In genomic region chr7:117858731-117859130, GRCh38 we compare ENCODE assay signal across 30 cellular contexts. TPM values are rescaled to one million over a fixed set of nuclear protein-coding genes. Genes with fewer than 3 reads are reported as not detected.
A peak's percentile ranks its signal among the peaks of the same experiment; 100 is the strongest.
DNase-seq lines count a peak whose midpoint lies in the region; ATAC-seq, FAIRE-seq and TF ChIP-seq lines count a peak whose summit lies in the region.
"Had no signal": no experiment of that assay in that cellular context is flagged by ENCODE, and none has a peak within 500 bp of the region (broad histone marks: within the 10 kb centered on the region; RNA-seq: fewer than 3 reads in every experiment).

No MANE protein-coding gene starts in this region.

- CTCF ChIA-PET in mammary epithelial cell (lab: Charles Lee; ENCODE audit: low non-redundant PET) (no interaction called here), MCF 10A (lab: Yijun Ruan, JAX) (no interaction called here)

- H3K27me3 Mint-ChIP-seq in MCF 10A (ENCODE audit: insufficient read depth, unreplicated experiment), result peaks cover 8% of the 10 kb centered on the region
- no peaks in the 10 kb centered on the region for H3K27me3 Mint-ChIP-seq in T-helper 2 cell treated with Interferon-gamma antibody and Interleukin-4, amounts not matched to agents 5 μg/mL and 100 μg/mL, for 36 hours (ENCODE audit: low read depth)

- no peaks in the 10 kb centered on the region for H3K4me1 Mint-ChIP-seq in MCF 10A (ENCODE audit: insufficient read depth, unreplicated experiment)
- H3K4me1 Mint-ChIP-seq in T-helper 2 cell treated with Interferon-gamma antibody and Interleukin-4, amounts not matched to agents 5 μg/mL and 100 μg/mL, for 36 hours (ENCODE audit: low read depth), result no peaks in the 10 kb centered on the region
- H3K4me1 Mint-ChIP-seq: CD4-positive, alpha-beta memory T cell had no signal

- no peak for ATAC-seq in stimulated activated naive CD8-positive, alpha-beta T cell treated with anti-CD3 and anti-CD28 coated beads, Interleukin-15, Interleukin-2, amounts not matched to agents 100 U/mL and 50 U/mL, for 24 hours
- ATAC-seq: GM12878, GM23338, HCT116, Panc1 had no signal

- H3K9ac ChIP-seq in mammary epithelial cell (ENCODE audit: insufficient read depth, low read length) (no peak overlapping the region), keratinocyte (ENCODE audit: control insufficient read depth, extremely low read depth, insufficient read depth, low read length) (no peak overlapping the region)
- H3K9ac ChIP-seq: BLaER1 treated with 17β-estradiol and CSF1 and Interleukin-3, amounts not matched to agents 10 nM and 100 nM had no signal

- H2AFZ ChIP-seq in mammary epithelial cell (ENCODE audit: low read depth, low read length) (no peak overlapping the region), keratinocyte (ENCODE audit: control insufficient read depth, low read length) (no peak overlapping the region)
- H2AFZ ChIP-seq: GM23338 had no signal

- 52% methylated on average over 3 of the region's 3 CpGs for WGBS in mammary epithelial cell (ENCODE audit: low coverage, missing lambda C conversion rate)

- POLR2A ChIA-PET in MCF 10A (lab: Yijun Ruan, JAX), result no interaction called here

- H3K79me2 ChIP-seq in mammary epithelial cell (ENCODE audit: insufficient read depth, low read length) (no peaks in the 10 kb centered on the region), keratinocyte (ENCODE audit: control insufficient read depth, insufficient read depth, low read length) (no peaks in the 10 kb centered on the region)

- no peaks in the 10 kb centered on the region for H3K9me1 ChIP-seq in keratinocyte (ENCODE audit: control insufficient read depth, extremely low read depth, insufficient read depth, low read length)

- no peaks in the 10 kb centered on the region for H3K4me1 ChIP-seq in mammary epithelial cell (ENCODE audit: insufficient read depth, low read length)
- peaks cover 4% of the 10 kb centered on the region for H3K4me1 ChIP-seq in keratinocyte (ENCODE audit: control insufficient read depth, extremely low read depth, insufficient read depth, low read length)

- H3K4me3 ChIP-seq in mammary epithelial cell (replicated peaks in 1 of 3; ENCODE audit: insufficient read depth in 1 of 3, low read depth in 2 of 3, low read length in 3 of 3), result no peak overlapping the region
- no peak overlapping the region for H3K4me3 ChIP-seq in epithelial cell of esophagus (ENCODE audit: low read length)
- no peak overlapping the region for H3K4me3 ChIP-seq in keratinocyte (ENCODE audit: control insufficient read depth in 2 of 3, extremely low read depth in 1 of 3, insufficient read depth in 2 of 3, low read depth in 1 of 3, low read length in 3 of 3)
- H3K4me3 ChIP-seq: BLaER1 treated with 17β-estradiol and CSF1 and Interleukin-3, amounts not matched to agents 10 nM and 100 nM; GM12878; GM23338; SK-N-MC had no signal

- in situ Hi-C loops in mammary epithelial cell (cut with MboI; ENCODE audit: low sequenced_read_pairs in 2 of 2), result loop anchor here in 1 of 2 donors (25.0 kb wide), 1 partner anchor 254 kb away; no protein-coding TSS in a partner anchor

- dilution Hi-C loops in mammary epithelial cell (cut with HindIII; ENCODE audit: low sequenced_read_pairs), result no loop called here
- dilution Hi-C loops in keratinocyte (cut with MboI; ENCODE audit: extremely low pct_ligation_motif_present, low sequenced_read_pairs), result no loop called here

- BruUV-seq in mammary epithelial cell (replicated peaks; lab: Mats Ljungman, UMichigan) (no TSS peak), MCF 10A (replicated peaks; lab: Mats Ljungman, UMichigan) (no TSS peak)

- H3K27me3 ChIP-seq in mammary epithelial cell (ENCODE audit: insufficient read depth, low read length) (no peaks in the 10 kb centered on the region), keratinocyte (ENCODE audit: control insufficient read depth, extremely low read depth, insufficient read depth, low read length) (no peaks in the 10 kb centered on the region)
- H3K27me3 ChIP-seq: BLaER1 treated with 17β-estradiol and CSF1 and Interleukin-3, amounts not matched to agents 10 nM and 100 nM had no signal

- H3K27ac ChIP-seq in mammary epithelial cell (ENCODE audit: insufficient read depth, low read depth, low read length) (no peak overlapping the region), keratinocyte (ENCODE audit: control insufficient read depth, insufficient read depth, low read length) (no peak overlapping the region)
- H3K27ac ChIP-seq: 22Rv1; BLaER1 treated with 17β-estradiol and CSF1 and Interleukin-3, amounts not matched to agents 10 nM and 100 nM; SK-N-MC had no signal

- TF ChIP-seq CTCF in mammary epithelial cell (conservative IDR thresholded peaks at IDR 0.05 in 1 of 2, IDR thresholded peaks at IDR 0.05 in 1 of 2; ENCODE audit: extremely low read depth in 1 of 2, insufficient read depth in 1 of 2, low read depth in 1 of 2, low read length in 2 of 2), result no peak
- no peak for TF ChIP-seq CTCF in MCF 10A (IDR thresholded peaks at IDR 0.05; ENCODE audit: unreplicated experiment)
- no peak for TF ChIP-seq CTCF in epithelial cell of esophagus (IDR thresholded peaks at IDR 0.05; ENCODE audit: insufficient read depth, low read depth, low read length, missing control alignments)
- TF ChIP-seq CTCF in keratinocyte (optimal IDR thresholded peaks at IDR 0.05 in 1 of 3, IDR thresholded peaks at IDR 0.05 in 1 of 3, conservative IDR thresholded peaks at IDR 0.05 in 1 of 3; ENCODE audit: extremely low read depth in 1 of 3, insufficient read depth in 2 of 3, low read length in 3 of 3), result no peak
- no peak for TF ChIP-seq CTCF in GM20000 (IDR thresholded peaks at IDR 0.05; ENCODE audit: extremely low read depth, missing control alignments)

- no peak overlapping the region for H3K27ac Mint-ChIP-seq in MCF 10A (ENCODE audit: low read depth, unreplicated experiment)
- H3K27ac Mint-ChIP-seq in T-helper 2 cell treated with Interferon-gamma antibody and Interleukin-4, amounts not matched to agents 5 μg/mL and 100 μg/mL, for 36 hours, result no peak overlapping the region
- H3K27ac Mint-ChIP-seq: CD4-positive, alpha-beta memory T cell had no signal

- no peaks in the 10 kb centered on the region for H3K36me3 Mint-ChIP-seq in MCF 10A (ENCODE audit: insufficient read depth, unreplicated experiment)
- H3K36me3 Mint-ChIP-seq in T-helper 2 cell treated with Interferon-gamma antibody and Interleukin-4, amounts not matched to agents 5 μg/mL and 100 μg/mL, for 36 hours (ENCODE audit: low read depth), result no peaks in the 10 kb centered on the region
- H3K36me3 Mint-ChIP-seq: CD4-positive, alpha-beta memory T cell had no signal

- no peaks in the 10 kb centered on the region for H3K9me3 Mint-ChIP-seq in MCF 10A (ENCODE audit: unreplicated experiment)
- no peaks in the 10 kb centered on the region for H3K9me3 Mint-ChIP-seq in T-helper 2 cell treated with Interferon-gamma antibody and Interleukin-4, amounts not matched to agents 5 μg/mL and 100 μg/mL, for 36 hours
- H3K9me3 Mint-ChIP-seq: GM23338 had no signal

- H3K9me3 ChIP-seq in mammary epithelial cell (replicated peaks; ENCODE audit: insufficient read depth, low read length) (no peaks in the 10 kb centered on the region), keratinocyte (ENCODE audit: control insufficient read depth, low read depth, low read length) (no peaks in the 10 kb centered on the region)
- H3K9me3 ChIP-seq: BLaER1 treated with 17β-estradiol and CSF1 and Interleukin-3, amounts not matched to agents 10 nM and 100 nM; Caco-2 had no signal

- no peak overlapping the region for H3K4me3 Mint-ChIP-seq in MCF 10A (ENCODE audit: unreplicated experiment)
- H3K4me3 Mint-ChIP-seq in T-helper 2 cell treated with Interferon-gamma antibody and Interleukin-4, amounts not matched to agents 5 μg/mL and 100 μg/mL, for 36 hours, result no peak overlapping the region
- H3K4me3 Mint-ChIP-seq: CD4-positive, alpha-beta memory T cell; GM23338 had no signal

- H3K36me3 ChIP-seq in mammary epithelial cell (ENCODE audit: insufficient read depth, low read length) (no peaks in the 10 kb centered on the region), keratinocyte (ENCODE audit: control insufficient read depth in 2 of 2, extremely low read depth in 1 of 2, insufficient read depth in 2 of 2, low read length in 2 of 2) (no peaks in the 10 kb centered on the region)
- H3K36me3 ChIP-seq: BLaER1 treated with 17β-estradiol and CSF1 and Interleukin-3, amounts not matched to agents 10 nM and 100 nM had no signal

- H4K20me1 ChIP-seq in mammary epithelial cell (ENCODE audit: insufficient read depth, low read length) (no peaks in the 10 kb centered on the region), keratinocyte (ENCODE audit: control insufficient read depth, extremely low read depth, insufficient read depth, low read length) (no peaks in the 10 kb centered on the region)
- H4K20me1 ChIP-seq: BLaER1 treated with 17β-estradiol and CSF1 and Interleukin-3, amounts not matched to agents 10 nM and 100 nM had no signal

- FAIRE-seq in keratinocyte (lab: Jason Lieb, UNC), result peak; percentile 44
- FAIRE-seq: GM12878 had no signal

- intact Hi-C loops in mammary epithelial cell (cut with micrococcal nuclease) (no loop called here), MCF 10A (cut with micrococcal nuclease) (no loop called here)

- peak; percentile 16 for DNase-seq in mammary epithelial cell
- DNase-seq in MCF 10A (ENCODE audit: unreplicated experiment), result no peak
- peak; percentile 95 for DNase-seq in epithelial cell of esophagus (ENCODE audit: low read depth)
- peak; percentile 7 for DNase-seq in keratinocyte (ENCODE audit: low read depth, low spot score)
- DNase-seq in T-helper 2 cell treated with Interferon-gamma antibody and Interleukin-4, amounts not matched to agents 5 μg/mL and 100 μg/mL, for 36 hours (ENCODE audit: low spot score), result no peak
- no peak for DNase-seq in GM20000 (ENCODE audit: low spot score)
- no peak for DNase-seq in RPMI8226
- no peak for DNase-seq in stimulated activated naive CD8-positive, alpha-beta T cell treated with anti-CD3 and anti-CD28 coated beads, Interleukin-15, Interleukin-2, amounts not matched to agents 100 U/mL and 50 U/mL, for 24 hours
- DNase-seq: Caco-2; CD4-positive, alpha-beta memory T cell; DMS 273 treated with DMSO at 0.1 percent for 48 hours; DMS79 treated with DMSO at 0.1 percent for 48 hours; KG1; NCI-H1105; NCI-H146; NCI-H2081; NCI-H2171; NCI-H345; NCI-H524; NCI-H774; NK-92 treated with Interleukin-12 subunit alpha and Interleukin-12 subunit beta, amount 100 ng/mL, for 24 hours; SHP77; SW 1271 had no signal

- H3K4me2 ChIP-seq in mammary epithelial cell (ENCODE audit: insufficient read depth, low read depth, low read length) (no peak overlapping the region), keratinocyte (ENCODE audit: control insufficient read depth, extremely low read depth, insufficient read depth, low read depth, low read length) (no peak overlapping the region)
- H3K4me2 ChIP-seq: BLaER1 treated with 17β-estradiol and CSF1 and Interleukin-3, amounts not matched to agents 10 nM and 100 nM; GM23338 had no signal

RNA-seq across cellular contexts. Expression of gene CTTNBP2, which starts 14.5 kb away (rescaled TPM):
- total RNA-seq in mammary epithelial cell, result 1 to 10 TPM in 1 of 2 donors, under 1 TPM in 1; 0.16 to 8.0 TPM
- 1.1 TPM for polyA plus RNA-seq in mammary epithelial cell
- 27.8 TPM for polyA minus RNA-seq in mammary epithelial cell
- 0.17 and 0.98 TPM in 2 replicates for total RNA-seq in MCF 10A (2022)
- polyA plus RNA-seq in keratinocyte, result 0.55 to 1.3 TPM (median 0.63 TPM) in 3 replicates
- polyA plus RNA-seq in keratinocyte (2011; ENCODE audit: low read depth), result 0.11 TPM
- 0.36 and 0.40 TPM in 2 replicates for polyA plus RNA-seq in keratinocyte (2011; cell fraction: cytosol; rRNA removed)
- polyA plus RNA-seq in keratinocyte (2011; cell fraction: nucleus; rRNA removed), result 1.7 and 2.0 TPM in 2 replicates
- 0.37 and 0.42 TPM in 2 replicates for polyA plus RNA-seq in keratinocyte (2012; ENCODE audit: low replicate concordance)
- 0.52 to 2.4 TPM (median 1.6 TPM) in 3 replicates for polyA minus RNA-seq in keratinocyte
- not detected for polyA minus RNA-seq in keratinocyte (2011; cell fraction: cytosol; rRNA and poly(A)+ RNA removed)
- polyA minus RNA-seq in keratinocyte (2011; cell fraction: nucleus; rRNA and poly(A)+ RNA removed), result 2.2 and 3.3 TPM in 2 replicates
- total RNA-seq: CD4-positive, alpha-beta memory T cell; GM12878 had no signal
- polyA plus RNA-seq: CD4-positive, alpha-beta memory T cell had no signal

Comparison
In these comparisons a context has a peak if more than half of its experiments do, and no peak if none do; other contexts are left out.
1. DNase-seq: peak in mammary epithelial cell (single experiment), epithelial cell of esophagus (single experiment) and keratinocyte (single experiment); none in MCF 10A (single experiment), T-helper 2 cell treated with Interferon-gamma antibody and Interleukin-4, amounts not matched to agents 5 μg/mL and 100 μg/mL, for 36 hours (single experiment), GM20000 (single experiment), RPMI8226 (single experiment) and stimulated activated naive CD8-positive, alpha-beta T cell treated with anti-CD3 and anti-CD28 coated beads, Interleukin-15, Interleukin-2, amounts not matched to agents 100 U/mL and 50 U/mL, for 24 hours (single experiment).